Comparison of ENCODE assay signal across 23 cellular contexts in genomic region chr2:37052600-37053332, GRCh38.
"Had no signal": no experiment of that assay in that cellular context is flagged by ENCODE, and none has a peak within 500 bp of the region (broad histone marks: within the 10 kb centered on the region; RNA-seq: fewer than 3 reads in every experiment).

No MANE protein-coding gene starts in this region.

- H3K4me3 ChIP-seq: ascending aorta, lung, sigmoid colon, spleen, tibial artery had no signal

- H3K9me3 ChIP-seq: ascending aorta, sigmoid colon, spleen, tibial artery had no signal

- ATAC-seq: left lobe of liver; stimulated activated naive B cell treated with anti-CD40 and anti-IgM and Interleukin-4, amounts not matched to agents 10 μg/mL and 1 μg/mL and 100 μg/mL, for 72 hours had no signal

- H3K27me3 ChIP-seq: ascending aorta, sigmoid colon, spleen, tibial artery had no signal

- DNase-seq: activated CD4-positive, alpha-beta T cell treated with anti-CD3 and anti-CD28 coated beads, Interleukin-2, amount 10 ng/mL, durations not matched to agents 7 days and 5 days; activated CD8-positive, alpha-beta memory T cell treated with anti-CD3 and anti-CD28 coated beads for 24 hours; activated CD8-positive, alpha-beta memory T cell treated with anti-CD3 and anti-CD28 coated beads, Interleukin-2, amount 50 U/mL, for 48 hours; activated effector memory CD4-positive, alpha-beta T cell treated with anti-CD3 and anti-CD28 coated beads, Interleukin-2, amount 50 U/mL, for 16 hours; activated naive CD4-positive, alpha-beta T cell treated with anti-CD3 and anti-CD28 coated beads, Interleukin-2, amount 50 U/mL, for 16 hours; activated T-cell treated with anti-CD3 and anti-CD28 coated beads, Interleukin-2, amount 50 U/mL, for 48 hours; effector CD8-positive, alpha-beta T cell; foreskin melanocyte; glutamatergic neuron; hippocampal formation; islet precursor cell; midbrain; sigmoid colon; spleen; stimulated activated CD4-positive, alpha-beta T cell treated with anti-CD3 and anti-CD28 coated beads, Interleukin-4, amount 100 ng/mL, for 4 hours; stimulated activated naive B cell treated with anti-CD40 and anti-IgM and Interleukin-4, amounts not matched to agents 10 μg/mL and 1 μg/mL and 100 μg/mL, for 72 hours; T1000; tibial artery had no signal

- H3K27ac ChIP-seq: ascending aorta, parathyroid adenoma, sigmoid colon, spleen, tibial artery had no signal

- FAIRE-seq: endothelial cell of umbilical vein had no signal

- H3K4me1 ChIP-seq: ascending aorta, parathyroid adenoma, sigmoid colon, spleen, tibial artery had no signal
